ENCODE assay signal across 21 cellular contexts in the genomic region with DNA sequence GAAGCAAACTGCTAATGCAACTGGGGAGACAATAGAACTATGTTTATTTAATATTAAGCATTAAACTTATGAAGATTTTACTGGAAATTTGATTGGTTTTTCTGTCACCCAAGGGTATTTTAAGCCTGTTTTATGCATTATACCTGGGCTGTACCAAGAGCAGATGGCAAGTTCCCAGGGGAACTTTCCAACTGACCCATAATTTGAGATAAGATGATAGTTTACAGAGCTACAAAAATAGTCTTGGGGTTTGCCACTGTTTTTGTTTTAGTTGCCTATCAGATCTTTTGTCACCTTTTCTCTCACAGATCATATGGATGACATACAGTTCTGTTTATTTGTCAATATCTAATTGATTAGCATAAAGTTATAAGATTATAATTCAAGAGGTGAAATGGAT.
"Had no signal": no experiment of that assay in that cellular context is flagged by ENCODE, and none has a peak within 500 bp of the region (broad histone marks: within the 10 kb centered on the region; RNA-seq: fewer than 3 reads in every experiment).

No MANE protein-coding gene starts in this region.

- H3K27me3 ChIP-seq: foreskin keratinocyte, left lung, tibial artery had no signal

- H3K27ac Mint-ChIP-seq: activated B cell treated with CpG ODN at 0.5 μM for 24 hours; activated naive CD8-positive, alpha-beta T cell treated with anti-CD3 and anti-CD28 coated beads, Interleukin-2, amount 10 ng/mL, durations not matched to agents 7 days and 5 days had no signal

- ATAC-seq: activated CD4-positive, alpha-beta T cell treated with anti-CD3 and anti-CD28 coated beads for 36 hours; activated T-cell treated with anti-CD3 and anti-CD28 coated beads, Interleukin-2, amount 50 U/mL, for 4 hours; foreskin keratinocyte; sciatic nerve; stimulated activated effector memory CD8-positive, alpha-beta T cell treated with anti-CD3 and anti-CD28 coated beads, Interleukin-12 subunit alpha, Interleukin-12 subunit beta, amount 100 ng/mL, for 72 hours; stimulated activated naive CD8-positive, alpha-beta T cell treated with anti-CD3 and anti-CD28 coated beads, Interleukin-15, amount 100 ng/mL, for 72 hours had no signal

- H3K27me3 Mint-ChIP-seq: activated CD4-positive, alpha-beta T cell treated with anti-CD3 and anti-CD28 coated beads for 36 hours; activated naive CD8-positive, alpha-beta T cell treated with anti-CD3 and anti-CD28 coated beads, Interleukin-2, amount 10 ng/mL, durations not matched to agents 7 days and 5 days; naive B cell; stimulated activated naive CD8-positive, alpha-beta T cell treated with anti-CD3 and anti-CD28 coated beads, Interleukin-15, amount 100 ng/mL, for 72 hours had no signal

- H3K27ac ChIP-seq: foreskin keratinocyte, left lung, tibial artery had no signal

- H3K36me3 ChIP-seq: left lung, tibial artery had no signal

- H3K9me3 ChIP-seq: left lung had no signal

- H3K4me1 ChIP-seq: foreskin keratinocyte, left lung, tibial artery had no signal

- H3K4me3 Mint-ChIP-seq: activated B cell treated with CpG ODN at 0.5 μM for 24 hours; activated CD4-positive, alpha-beta T cell treated with anti-CD3 and anti-CD28 coated beads for 36 hours; activated naive CD8-positive, alpha-beta T cell treated with anti-CD3 and anti-CD28 coated beads, Interleukin-2, amount 10 ng/mL, durations not matched to agents 7 days and 5 days; activated T-cell treated with anti-CD3 and anti-CD28 coated beads, Interleukin-2, amount 50 U/mL, for 4 hours; naive B cell; stimulated activated effector memory CD8-positive, alpha-beta T cell treated with anti-CD3 and anti-CD28 coated beads, Interleukin-12 subunit alpha, Interleukin-12 subunit beta, amount 100 ng/mL, for 72 hours had no signal

- H3K4me3 ChIP-seq: left lung, lung, tibial artery had no signal

- DNase-seq: activated B cell treated with CpG ODN at 0.5 μM for 24 hours; activated CD4-positive, alpha-beta T cell treated with anti-CD3 and anti-CD28 coated beads for 36 hours; activated CD4-positive, alpha-beta T cell treated with anti-CD3 and anti-CD28 coated beads, Interleukin-2, amount 50 U/mL, for 4 hours; activated CD8-positive, alpha-beta memory T cell treated with anti-CD3 and anti-CD28 coated beads for 24 hours; activated CD8-positive, alpha-beta memory T cell treated with anti-CD3 and anti-CD28 coated beads, Interleukin-2, amount 50 U/mL, for 48 hours; activated naive CD4-positive, alpha-beta T cell treated with Interleukin-2 at 50 U/mL for 16 hours; activated naive CD8-positive, alpha-beta T cell treated with anti-CD3 and anti-CD28 coated beads, Interleukin-2, amount 10 ng/mL, durations not matched to agents 7 days and 5 days; activated T-cell treated with anti-CD3 and anti-CD28 coated beads, Interleukin-2, amount 50 U/mL, for 4 hours; amniotic stem cell; erythroblast; foreskin keratinocyte; left lung; naive B cell; small intestine; stimulated activated CD4-positive, alpha-beta T cell treated with anti-CD3 and anti-CD28 coated beads, Interleukin-2, amount 100 ng/mL, for 24 hours; stimulated activated naive CD8-positive, alpha-beta T cell treated with anti-CD3 and anti-CD28 coated beads, Interleukin-15, amount 100 ng/mL, for 72 hours; T1000; tibial artery had no signal

- H3K9me3 Mint-ChIP-seq: activated B cell treated with CpG ODN at 0.5 μM for 24 hours; stimulated activated effector memory CD8-positive, alpha-beta T cell treated with anti-CD3 and anti-CD28 coated beads, Interleukin-12 subunit alpha, Interleukin-12 subunit beta, amount 100 ng/mL, for 72 hours had no signal

- H3K36me3 Mint-ChIP-seq: naive B cell; stimulated activated effector memory CD8-positive, alpha-beta T cell treated with anti-CD3 and anti-CD28 coated beads, Interleukin-12 subunit alpha, Interleukin-12 subunit beta, amount 100 ng/mL, for 72 hours had no signal
